ENCODE assay signal across 16 cellular contexts in the genomic region with DNA sequence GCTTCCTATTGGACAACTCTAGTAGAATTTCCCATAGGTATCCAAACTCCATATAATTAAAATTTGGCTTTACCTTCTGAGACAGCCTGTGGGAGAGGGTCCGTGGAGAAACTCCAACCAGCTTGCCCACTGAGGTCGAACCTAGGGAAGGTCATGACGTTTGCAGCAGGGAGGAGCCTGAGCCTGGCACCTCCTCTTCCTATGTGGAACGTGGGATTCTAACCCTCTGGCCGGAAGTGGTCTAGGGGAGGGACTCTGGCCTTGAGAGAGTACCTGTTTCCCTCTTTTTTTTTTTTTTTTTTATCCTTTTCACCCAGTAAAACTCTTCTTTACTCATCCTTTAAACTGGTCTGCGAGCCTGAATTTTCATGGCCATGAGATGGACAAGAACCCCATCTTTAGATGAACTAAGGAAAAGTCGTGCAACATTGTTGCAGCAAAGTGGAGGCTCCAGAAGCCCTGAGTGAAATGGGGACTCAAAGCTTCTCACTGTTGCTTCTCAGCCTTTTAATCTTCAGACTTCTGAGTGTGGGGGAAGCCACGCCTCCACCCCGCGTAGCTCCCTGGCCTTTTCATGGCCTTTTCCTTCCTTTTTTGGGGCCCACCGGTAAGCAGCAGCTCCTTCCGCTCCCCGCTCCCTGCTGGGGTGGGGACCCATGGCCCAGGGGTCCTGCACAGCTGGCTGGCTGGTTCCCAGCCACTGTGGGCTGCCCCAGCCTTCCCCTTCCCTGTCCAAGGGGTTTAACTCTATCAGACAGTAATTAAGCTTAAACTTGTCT.
"Had no signal": no experiment of that assay in that cellular context is flagged by ENCODE, and none has a peak within 500 bp of the region (broad histone marks: within the 10 kb centered on the region; RNA-seq: fewer than 3 reads in every experiment).

No MANE protein-coding gene starts in this region.

- H3K4me3 Mint-ChIP-seq: activated naive CD4-positive, alpha-beta T cell treated with anti-CD3 and anti-CD28 coated beads for 36 hours; activated naive CD8-positive, alpha-beta T cell treated with anti-CD3 and anti-CD28 coated beads, Interleukin-2, amount 50 U/mL, for 24 hours; endodermal cell; naive B cell; stimulated activated effector memory CD8-positive, alpha-beta T cell treated with anti-CD3 and anti-CD28 coated beads, Interleukin-12 subunit alpha, Interleukin-12 subunit beta, amount 100 ng/mL, for 72 hours had no signal

- H3K27ac ChIP-seq: ascending aorta, dorsolateral prefrontal cortex, gastrocnemius medialis, heart right ventricle, pancreas, VCaP had no signal

- DNase-seq: activated CD4-positive, alpha-beta T cell treated with anti-CD3 and anti-CD28 coated beads, Interleukin-2, amount 50 U/mL, for 48 hours; activated naive CD4-positive, alpha-beta T cell treated with anti-CD3 and anti-CD28 coated beads for 36 hours; activated naive CD8-positive, alpha-beta T cell treated with anti-CD3 and anti-CD28 coated beads, Interleukin-2, amount 50 U/mL, for 24 hours; activated T-cell treated with anti-CD3 and anti-CD28 coated beads, Interleukin-2, amount 50 U/mL, for 1 hour; dorsolateral prefrontal cortex; endodermal cell; gastrocnemius medialis; heart right ventricle; naive B cell; pancreas; T-helper 9 cell had no signal

- H3K27ac Mint-ChIP-seq: activated naive CD4-positive, alpha-beta T cell treated with anti-CD3 and anti-CD28 coated beads for 36 hours; activated naive CD8-positive, alpha-beta T cell treated with anti-CD3 and anti-CD28 coated beads, Interleukin-2, amount 50 U/mL, for 24 hours; activated T-helper 2 cell treated with anti-CD3 and anti-CD28 coated beads, Interferon-gamma antibody, Interleukin-2, Interleukin-4, amounts not matched to agents 10 μg/mL and 5 μg/mL and 100 μg/mL, durations not matched to agents 14 hours and 24 hours and 36 hours; endodermal cell; naive B cell; stimulated activated effector memory CD8-positive, alpha-beta T cell treated with anti-CD3 and anti-CD28 coated beads, Interleukin-12 subunit alpha, Interleukin-12 subunit beta, amount 100 ng/mL, for 72 hours had no signal

- H3K4me1 Mint-ChIP-seq: activated naive CD8-positive, alpha-beta T cell treated with anti-CD3 and anti-CD28 coated beads, Interleukin-2, amount 50 U/mL, for 24 hours; endodermal cell; naive B cell; stimulated activated effector memory CD8-positive, alpha-beta T cell treated with anti-CD3 and anti-CD28 coated beads, Interleukin-12 subunit alpha, Interleukin-12 subunit beta, amount 100 ng/mL, for 72 hours had no signal

- H3K36me3 Mint-ChIP-seq: naive B cell; stimulated activated effector memory CD8-positive, alpha-beta T cell treated with anti-CD3 and anti-CD28 coated beads, Interleukin-12 subunit alpha, Interleukin-12 subunit beta, amount 100 ng/mL, for 72 hours had no signal

- ATAC-seq: activated naive CD8-positive, alpha-beta T cell treated with anti-CD3 and anti-CD28 coated beads, Interleukin-2, amount 50 U/mL, for 24 hours; gastrocnemius medialis; heart right ventricle; left lobe of liver; pancreas; stimulated activated effector memory CD8-positive, alpha-beta T cell treated with anti-CD3 and anti-CD28 coated beads, Interleukin-12 subunit alpha, Interleukin-12 subunit beta, amount 100 ng/mL, for 72 hours had no signal

- H3K4me1 ChIP-seq: ascending aorta, gastrocnemius medialis, heart right ventricle, pancreas had no signal

- H3K27me3 Mint-ChIP-seq: activated naive CD8-positive, alpha-beta T cell treated with anti-CD3 and anti-CD28 coated beads, Interleukin-2, amount 50 U/mL, for 24 hours; naive B cell had no signal

- H3K9me3 ChIP-seq: ascending aorta, gastrocnemius medialis, pancreas had no signal

- H3K4me3 ChIP-seq: ascending aorta, dorsolateral prefrontal cortex, gastrocnemius medialis, pancreas had no signal

- H3K36me3 ChIP-seq: ascending aorta, gastrocnemius medialis, heart right ventricle, pancreas had no signal

- H3K27me3 ChIP-seq: ascending aorta, dorsolateral prefrontal cortex, gastrocnemius medialis, heart right ventricle, pancreas had no signal
